Comparison of ENCODE assay signal across 1 cellular context in the genomic region with DNA sequence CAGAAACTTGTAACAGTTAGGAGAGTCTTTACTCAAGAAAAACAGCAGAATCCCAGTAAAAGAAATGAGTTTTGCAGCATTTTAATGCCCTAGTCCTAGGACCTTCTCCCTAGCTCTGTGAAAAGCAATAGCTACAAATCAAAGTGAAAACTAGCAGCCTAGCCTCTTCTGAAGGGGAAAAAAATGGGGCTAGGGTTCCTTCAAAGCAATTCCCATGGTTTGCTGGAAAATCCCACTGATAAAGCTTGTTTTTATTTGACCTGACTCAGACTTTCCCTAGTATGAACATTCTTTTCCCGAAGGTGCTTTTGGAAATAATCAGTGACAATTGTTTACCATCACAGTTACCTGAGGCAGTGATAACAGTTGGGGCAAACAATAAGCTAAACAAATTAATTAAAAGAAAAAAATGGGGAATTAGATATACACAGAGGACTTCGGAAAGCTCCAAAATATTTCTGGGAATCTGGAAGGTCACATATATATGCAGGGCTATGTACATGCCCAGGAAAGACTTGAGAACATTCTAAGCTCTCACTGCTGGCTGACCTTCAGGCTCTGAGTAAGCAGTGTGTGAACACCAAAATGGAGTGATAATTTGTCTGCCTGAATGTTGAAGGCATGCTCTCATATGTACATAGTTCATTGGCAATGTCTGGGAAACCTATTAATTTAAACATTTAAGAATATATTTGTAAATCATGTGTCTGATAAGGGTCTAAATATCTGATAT.
TF ChIP-seq lines count a peak whose summit lies in the region.

No MANE protein-coding gene starts in this region.

TF ChIP-seq in H1, 55 proteins besides CTCF, POLR2A, EP300 and RAD21:
- no peak for TF ChIP-seq SAP30 (IDR thresholded peaks at IDR 0.05; ENCODE audit: insufficient read depth, insufficient replicate concordance, low read length)
- TF ChIP-seq MAX (IDR thresholded peaks at IDR 0.05) = no peak
- no peak for TF ChIP-seq ATF3 (IDR thresholded peaks at IDR 0.05; ENCODE audit: insufficient read depth, low read depth, low read length)
- no peak for TF ChIP-seq PHF8 (conservative IDR thresholded peaks at IDR 0.05; ENCODE audit: low read depth, low read length)
- TF ChIP-seq RXRA (IDR thresholded peaks at IDR 0.05; ENCODE audit: insufficient read depth, low read depth, low read length) = no peak
- no peak for TF ChIP-seq GABPA (IDR thresholded peaks at IDR 0.05; ENCODE audit: borderline replicate concordance, insufficient read depth, low read length)
- no peak for TF ChIP-seq CEBPB (IDR thresholded peaks at IDR 0.05; ENCODE audit: low read depth, low read length)
- TF ChIP-seq JUND (IDR thresholded peaks at IDR 0.05; ENCODE audit: low read length) = no peak
- TF ChIP-seq SP2 (IDR thresholded peaks at IDR 0.05; ENCODE audit: low read length) = no peak
- no peak for TF ChIP-seq HDAC2 (IDR thresholded peaks at IDR 0.05; ENCODE audit: borderline replicate concordance in 1 of 2, low read depth in 2 of 2, low read length in 2 of 2)
- TF ChIP-seq JUN (IDR thresholded peaks at IDR 0.05; ENCODE audit: low read depth, low read length) = no peak
- TF ChIP-seq RNF2 (IDR thresholded peaks at IDR 0.05; ENCODE audit: borderline replicate concordance, low read depth, low read length, missing control alignments, poor library complexity, severe bottlenecking) = no peak
- TF ChIP-seq, protein P1, sequence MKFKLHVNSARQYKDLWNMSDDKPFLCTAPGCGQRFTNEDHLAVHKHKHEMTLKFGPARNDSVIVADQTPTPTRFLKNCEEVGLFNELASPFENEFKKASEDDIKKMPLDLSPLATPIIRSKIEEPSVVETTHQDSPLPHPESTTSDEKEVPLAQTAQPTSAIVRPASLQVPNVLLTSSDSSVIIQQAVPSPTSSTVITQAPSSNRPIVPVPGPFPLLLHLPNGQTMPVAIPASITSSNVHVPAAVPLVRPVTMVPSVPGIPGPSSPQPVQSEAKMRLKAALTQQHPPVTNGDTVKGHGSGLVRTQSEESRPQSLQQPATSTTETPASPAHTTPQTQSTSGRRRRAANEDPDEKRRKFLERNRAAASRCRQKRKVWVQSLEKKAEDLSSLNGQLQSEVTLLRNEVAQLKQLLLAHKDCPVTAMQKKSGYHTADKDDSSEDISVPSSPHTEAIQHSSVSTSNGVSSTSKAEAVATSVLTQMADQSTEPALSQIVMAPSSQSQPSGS (IDR thresholded peaks at IDR 0.05; ENCODE audit: low read length) = no peak
- TF ChIP-seq CHD2 (IDR thresholded peaks at IDR 0.05; ENCODE audit: low read length) = no peak
- TF ChIP-seq TBP (IDR thresholded peaks at IDR 0.05; ENCODE audit: low read depth, low read length) = no peak
- no peak for TF ChIP-seq CBX5 (IDR thresholded peaks at IDR 0.05; ENCODE audit: low read depth, low read length)
